Comparison of ENCODE assay signal across 20 cellular contexts in genomic region chr6:129792049-129792448, GRCh38.
"Had no signal": no experiment of that assay in that cellular context is flagged by ENCODE, and none has a peak within 500 bp of the region (broad histone marks: within the 10 kb centered on the region; RNA-seq: fewer than 3 reads in every experiment).

No MANE protein-coding gene starts in this region.

- DNase-seq: activated CD4-positive, alpha-beta memory T cell treated with anti-CD3 and anti-CD28 coated beads for 36 hours; activated CD4-positive, alpha-beta T cell treated with anti-CD3 and anti-CD28 coated beads, Interleukin-2, amount 10 ng/mL, durations not matched to agents 7 days and 5 days; activated CD4-positive, CD25-positive, alpha-beta regulatory T cell; activated CD8-positive, alpha-beta memory T cell treated with anti-CD3 and anti-CD28 coated beads for 24 hours; activated gamma-delta T cell; activated naive CD4-positive, alpha-beta T cell treated with anti-CD3 and anti-CD28 coated beads for 36 hours; activated T-cell treated with anti-CD3 and anti-CD28 coated beads, Interleukin-2, amount 50 U/mL, for 48 hours; brain microvascular endothelial cell; cerebellar nuclear complex; NCI-H1105 treated with DMSO at 0.1 percent for 48 hours; NCI-H1436 treated with DMSO at 0.1 percent for 48 hours; NCI-H187; NCI-H2081; NCI-H510A treated with DMSO at 0.1 percent for 48 hours; NCI-H69; SIG-M5; T-helper 1 cell had no signal

- H3K27me3 ChIP-seq: brain microvascular endothelial cell had no signal

- H3K36me3 ChIP-seq: brain microvascular endothelial cell had no signal

- FAIRE-seq: colon had no signal

- H3K27ac ChIP-seq: brain microvascular endothelial cell, VCaP had no signal

- ATAC-seq: activated T-helper 17 cell treated with anti-CD3 and anti-CD28 coated beads, Interleukin-2, amount 50 U/mL, for 72 hours had no signal
